8 cellular contexts compared by ENCODE assay signal in the genomic region with DNA sequence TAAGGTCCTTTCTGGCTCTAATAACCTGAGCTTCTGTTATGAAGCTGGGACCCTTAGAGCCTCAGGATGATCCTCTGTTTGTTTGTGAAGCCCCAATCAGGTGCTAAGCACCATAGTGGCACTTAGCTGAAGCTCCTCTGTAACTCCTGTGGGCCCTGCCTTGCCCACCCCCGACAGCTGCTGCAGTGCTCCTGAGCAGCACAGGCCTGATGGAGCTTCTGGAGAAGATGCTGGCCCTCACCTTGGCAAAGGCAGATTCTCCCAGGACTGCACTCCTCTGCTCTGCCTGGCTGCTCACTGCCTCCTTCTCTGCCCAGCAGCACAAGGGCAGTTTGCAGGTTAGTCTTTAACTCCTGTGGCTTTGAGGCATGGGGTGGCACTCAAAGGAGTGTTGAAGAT. TPM values are rescaled to one million over a fixed set of nuclear protein-coding genes. Genes with fewer than 3 reads are reported as not detected.
DNase-seq lines count a peak whose midpoint lies in the region; ATAC-seq and TF ChIP-seq lines count a peak whose summit lies in the region.

No MANE protein-coding gene starts in this region.

- H3K4me3 ChIP-seq in colonic mucosa (peak overlapping the region; percentile 19), stomach (peak overlapping the region in 3 of 4 donors; percentile 14 to 20 (median 15))

- H3K36me3 ChIP-seq in colonic mucosa = no peaks in the 10 kb centered on the region
- no peaks in the 10 kb centered on the region for H3K36me3 ChIP-seq in stomach

- no peaks in the 10 kb centered on the region for H3K9me3 ChIP-seq in colonic mucosa
- no peaks in the 10 kb centered on the region for H3K9me3 ChIP-seq in stomach

- no peaks in the 10 kb centered on the region for H3K4me1 Mint-ChIP-seq in progenitor cell of endocrine pancreas (ENCODE audit: low read depth)

- H3K27me3 ChIP-seq in colonic mucosa (no peaks in the 10 kb centered on the region), stomach (peaks cover 0 to 3% (median 0%) of the 10 kb centered on the region in 3 donors)

- intact Hi-C loops in colonic mucosa (cut with DNase I) = no loop called here
- intact Hi-C loops in stomach (cut with DNase I; ENCODE audit: low total_unique reads) = no loop called here

- no peaks in the 10 kb centered on the region for H3K9me3 Mint-ChIP-seq in progenitor cell of endocrine pancreas (ENCODE audit: low read depth)

- H3K27ac ChIP-seq in colonic mucosa = peak overlapping the region; percentile 5
- H3K27ac ChIP-seq in stomach = peak overlapping the region in 3 of 5 donors; percentile 46 to 73 (median 70)

- H3K4me3 Mint-ChIP-seq in progenitor cell of endocrine pancreas (ENCODE audit: low read depth) = no peak overlapping the region

- H3K27me3 Mint-ChIP-seq in progenitor cell of endocrine pancreas = peaks cover 21% of the 10 kb centered on the region

- TF ChIP-seq POLR2A in stomach (IDR thresholded peaks at IDR 0.05) = no peak

- ATAC-seq in HG03442 (IDR thresholded peaks at IDR 0.05; ENCODE audit: unreplicated experiment) = peak; percentile 18

- H3K36me3 Mint-ChIP-seq in progenitor cell of endocrine pancreas (ENCODE audit: insufficient read depth) = no peaks in the 10 kb centered on the region

- WGBS in stomach, 5 donors = 33 to 69% (median 45%) methylated on average over 1 of the region's 1 CpG

- TF ChIP-seq EP300 in stomach (IDR thresholded peaks at IDR 0.05) = no peak

- peak; percentile 66 for DNase-seq in activated CD8-positive, alpha-beta memory T cell treated with anti-CD3 and anti-CD28 coated beads for 24 hours
- no peak for DNase-seq in activated CD8-positive, alpha-beta memory T cell treated with anti-CD3 and anti-CD28 coated beads, Interleukin-2, amount 50 U/mL, for 4 hours
- no peak for DNase-seq in colonic mucosa
- no peak for DNase-seq in stomach
- DNase-seq in progenitor cell of endocrine pancreas (ENCODE audit: low spot score, unreplicated experiment) = no peak
- DNase-seq in H4 (ENCODE audit: low spot score) = no peak
- DNase-seq in HPDE6-E6E7 (ENCODE audit: extremely low spot score) = no peak

- H3K9ac ChIP-seq in colonic mucosa (ENCODE audit: low read depth in 2 of 2, low read length in 2 of 2) = peak overlapping the region; percentile 36 to 60

- TF ChIP-seq CTCF in colonic mucosa (IDR thresholded peaks at IDR 0.05) (no peak), stomach (IDR thresholded peaks at IDR 0.05) (no peak), progenitor cell of endocrine pancreas (IDR thresholded peaks at IDR 0.05; ENCODE audit: unreplicated experiment) (no peak)

- H3K4me1 ChIP-seq in colonic mucosa (no peaks in the 10 kb centered on the region), stomach (peaks cover 0 to 12% (median 0%) of the 10 kb centered on the region in 4 donors)

- no peak overlapping the region for H3K27ac Mint-ChIP-seq in progenitor cell of endocrine pancreas

RNA-seq across cellular contexts. Expression of gene CCDC134, which starts 19.0 kb away (rescaled TPM):
- total RNA-seq in colonic mucosa (10 to 100 TPM in 1 of 2 donors, 1 to 10 TPM in 1; 9.3 to 18.8 TPM), stomach (10 to 100 TPM in 2 of 5 donors, 1 to 10 TPM in 2, not detected in 1; 4.9 to 16.5 (median 12.1) TPM), progenitor cell of endocrine pancreas (23.3 and 24.2 TPM in 2 replicates)
- 1 to 10 TPM in 2 of 3 donors, not detected in 1; 1.6 to 2.5 TPM for polyA plus RNA-seq in stomach
- total RNA-seq in H4 (2014; rRNA removed; shearing (Covaris generic)) = 8.1 and 10.6 TPM in 2 replicates

RNA-seq across cellular contexts. Expression of gene SREBF2, which starts 51.4 kb away (rescaled TPM):
- total RNA-seq in colonic mucosa (100 to 1,000 TPM; 159 to 192 TPM), stomach (100 to 1,000 TPM in 1 of 5 donors, 10 to 100 TPM in 4; 41.3 to 159 (median 91.7) TPM), progenitor cell of endocrine pancreas (154 and 156 TPM in 2 replicates)
- polyA plus RNA-seq in stomach = 10 to 100 TPM; 12.2 to 48.7 (median 29.8) TPM
- total RNA-seq in H4 (2014; rRNA removed; shearing (Covaris generic)) = 25.1 and 30.2 TPM in 2 replicates
